ENCODE assay signal across 27 cellular contexts in the genomic region with DNA sequence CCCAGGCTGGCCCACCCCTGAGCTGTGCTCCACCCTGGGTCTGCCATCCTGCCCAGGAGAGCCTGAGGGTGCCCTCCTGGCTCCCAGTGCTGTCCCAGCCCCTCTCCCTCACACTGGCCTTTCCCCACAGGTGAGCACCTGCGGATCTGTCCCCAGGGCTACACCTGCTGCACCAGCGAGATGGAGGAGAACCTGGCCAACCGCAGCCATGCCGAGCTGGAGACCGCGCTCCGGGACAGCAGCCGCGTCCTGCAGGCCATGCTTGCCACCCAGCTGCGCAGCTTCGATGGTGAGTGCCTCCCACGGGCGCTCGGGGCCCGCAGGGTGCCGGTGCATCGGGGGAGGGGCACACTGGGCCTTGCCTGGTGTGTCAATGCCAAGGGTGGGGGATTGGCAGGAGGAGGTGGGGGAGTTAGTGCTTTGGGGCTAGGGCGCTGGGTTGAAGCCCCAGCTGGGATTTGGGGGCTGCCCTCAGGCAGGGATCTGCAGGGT. TPM values are rescaled to one million over a fixed set of nuclear protein-coding genes. Genes with fewer than 3 reads are reported as not detected.
DNase-seq lines count a peak whose midpoint lies in the region; TF ChIP-seq lines count a peak whose summit lies in the region.
"Had no signal": no experiment of that assay in that cellular context is flagged by ENCODE, and none has a peak within 500 bp of the region (broad histone marks: within the 10 kb centered on the region; RNA-seq: fewer than 3 reads in every experiment).

No MANE protein-coding gene starts in this region.

- peaks cover 21% of the 10 kb centered on the region for H3K4me1 ChIP-seq in BE2C
- no peaks in the 10 kb centered on the region for H3K4me1 ChIP-seq in Karpas-422 (ENCODE audit: low read length)
- peaks cover 0 to 13% of the 10 kb centered on the region in 2 experiments; a peak in 1 of 4 replicates for H3K4me1 ChIP-seq in SK-N-SH (ENCODE audit: control insufficient read depth in 1 of 2, insufficient read depth in 2 of 2, low read depth in 1 of 2, low read length in 1 of 2)
- H3K4me1 ChIP-seq in H9 (ENCODE audit: insufficient read depth, low read length): peaks cover 2% of the 10 kb centered on the region; the same call in 1 of the 2 replicates
- peaks cover 0 to 16% (median 9%) of the 10 kb centered on the region in 4 donors for H3K4me1 ChIP-seq in transverse colon
- H3K4me1 ChIP-seq: HAP-1, right lobe of liver had no signal

- H2BK120ac ChIP-seq in H9 (ENCODE audit: low read depth, low read length, poor library complexity, severe bottlenecking): no peak overlapping the region

- H3K27me3 ChIP-seq in BE2C (no peaks in the 10 kb centered on the region), Karpas-422 (ENCODE audit: low read length) (no peaks in the 10 kb centered on the region), SK-N-SH (ENCODE audit: insufficient read depth) (no peaks in the 10 kb centered on the region), H9 (ENCODE audit: insufficient read depth, low read length) (peaks cover 15% of the 10 kb centered on the region; the same call in 1 of the 2 replicates), transverse colon (peaks cover 31% of the 10 kb centered on the region)
- H3K27me3 ChIP-seq: body of pancreas, right lobe of liver had no signal

- H3K4me3 Mint-ChIP-seq in nephron progenitor cell (no peak overlapping the region), H9 (no peak overlapping the region)
- H3K4me3 Mint-ChIP-seq: B cell; mesothelial cell of epicardium; naive thymus-derived CD4-positive, alpha-beta T cell; stimulated activated memory B cell treated with anti-CD40 and anti-IgM and Interleukin-4, amounts not matched to agents 10 μg/mL and 1 μg/mL and 100 μg/mL, for 72 hours had no signal

- H3K4me2 ChIP-seq in Karpas-422 (ENCODE audit: low read depth, low read length, poor library complexity, severe bottlenecking) (no peak overlapping the region), SK-N-SH (no peak overlapping the region), H9 (ENCODE audit: insufficient read depth, insufficient read length, low read length) (no peak overlapping the region)

- intact Hi-C loops in cardiac septum (cut with DNase I) (no loop called here), transverse colon (cut with DNase I; ENCODE audit: low total_unique reads) (no loop called here)

- H4K5ac ChIP-seq in H9 (ENCODE audit: insufficient read length, low read depth, low read length): no peak overlapping the region

- H3K9me2 ChIP-seq in Karpas-422 (replicated peaks; ENCODE audit: insufficient read depth, low read length): no peaks in the 10 kb centered on the region
- no peaks in the 10 kb centered on the region for H3K9me2 ChIP-seq in SK-N-SH

- POLR2A ChIA-PET in RWPE1 (lab: Yijun Ruan, JAX; ENCODE audit: low non-redundant PET): no interaction called here
- POLR2A ChIA-PET in SK-N-SH (lab: Yijun Ruan, JAX): no interaction called here

- H2BK12ac ChIP-seq in H9 (ENCODE audit: insufficient read length, low read depth, low read length): no peak overlapping the region

- H3K79me2 ChIP-seq in Karpas-422 (ENCODE audit: low read length) (no peaks in the 10 kb centered on the region), SK-N-SH (ENCODE audit: insufficient read depth) (peaks cover 8% of the 10 kb centered on the region; the same call in 1 of the 2 replicates), H9 (ENCODE audit: insufficient read depth, low read length) (no peaks in the 10 kb centered on the region)

- H3K9ac ChIP-seq in Karpas-422 (ENCODE audit: low read length) (no peak overlapping the region), SK-N-SH (no peak overlapping the region), H9 (ENCODE audit: extremely low read depth, insufficient read length, low read length) (no peak overlapping the region)

- H3K4me3 ChIP-seq in BE2C (ENCODE audit: low read depth, low read length): no peak overlapping the region
- no peak overlapping the region for H3K4me3 ChIP-seq in Karpas-422 (ENCODE audit: low read length)
- no peak overlapping the region for H3K4me3 ChIP-seq in SK-N-SH (ENCODE audit: low read depth in 2 of 2, low read length in 1 of 2)
- H3K4me3 ChIP-seq in transverse colon: no peak overlapping the region
- H3K4me3 ChIP-seq: body of pancreas, HAP-1, Peyer's patch, right lobe of liver had no signal

- no peaks in the 10 kb centered on the region for H3K23me2 ChIP-seq in H9 (ENCODE audit: insufficient read length, low read depth, low read length, poor library complexity, severe bottlenecking)

- H3K9me3 Mint-ChIP-seq in nephron progenitor cell (no peaks in the 10 kb centered on the region), H9 (no peaks in the 10 kb centered on the region)
- H3K9me3 Mint-ChIP-seq: mesothelial cell of epicardium; stimulated activated memory B cell treated with anti-CD40 and anti-IgM and Interleukin-4, amounts not matched to agents 10 μg/mL and 1 μg/mL and 100 μg/mL, for 72 hours had no signal

- no peak overlapping the region for H3K4ac ChIP-seq in H9 (ENCODE audit: low read depth, low read length)

- H3K27ac ChIP-seq in RWPE1 (peak overlapping the region; percentile 76), Karpas-422 (ENCODE audit: low read length) (no peak overlapping the region), SK-N-SH (ENCODE audit: low read depth in 2 of 2, low read length in 1 of 2) (no peak overlapping the region), H9 (ENCODE audit: insufficient read length, low read depth, low read length) (no peak overlapping the region), transverse colon (no peak overlapping the region)
- H3K27ac ChIP-seq: body of pancreas, Peyer's patch, right lobe of liver had no signal

- H3T11ph ChIP-seq in H9 (ENCODE audit: low read length): no peak overlapping the region

- H3K4me1 Mint-ChIP-seq in nephron progenitor cell (peaks cover 33% of the 10 kb centered on the region), H9 (peaks cover 27 to 37% of the 10 kb centered on the region in 2 experiments)

- no peak overlapping the region; the same call in 1 of the 2 replicates for H3K14ac ChIP-seq in H9 (ENCODE audit: insufficient read depth, low read length)

- H3K9me3 ChIP-seq in BE2C (no peaks in the 10 kb centered on the region), Karpas-422 (ENCODE audit: low read length) (no peaks in the 10 kb centered on the region), SK-N-SH (no peaks in the 10 kb centered on the region), H9 (ENCODE audit: control insufficient read depth, low read depth, low read length) (no peaks in the 10 kb centered on the region), transverse colon (no peaks in the 10 kb centered on the region)
- H3K9me3 ChIP-seq: body of pancreas, HAP-1, Peyer's patch, right lobe of liver had no signal

- H4K20me1 ChIP-seq in Karpas-422 (ENCODE audit: insufficient read depth, low read depth, low read length) (peaks cover 6% of the 10 kb centered on the region; the same call in 1 of the 2 replicates), SK-N-SH (ENCODE audit: insufficient read depth) (peaks cover 49% of the 10 kb centered on the region), H9 (ENCODE audit: control insufficient read depth, insufficient read depth, insufficient read length) (no peaks in the 10 kb centered on the region)

- H2BK5ac ChIP-seq in H9 (ENCODE audit: insufficient read length, low read length): no peak overlapping the region

- DNase-seq in BE2C (peak; percentile 21), RWPE1 (ENCODE audit: low spot score) (no peak), cardiac septum (ENCODE audit: low spot score) (peak; percentile 75), nephron progenitor cell (peak; percentile 11), Karpas-422 (no peak), SK-N-SH (no peak), H9 (no peak), transverse colon (no peak)
- DNase-seq: activated gamma-delta T cell; activated T-cell treated with anti-CD3 and anti-CD28 coated beads, Interleukin-2, amount 50 U/mL, for 1 hour; DMS79; GF-D8; IMR-90; naive thymus-derived CD4-positive, alpha-beta T cell; NCI-H1092; NCI-H2029; NCI-H2227 treated with DMSO at 0.1 percent for 48 hours; NCI-H526 treated with DMSO at 0.1 percent for 48 hours; occipital lobe; Peyer's patch; stimulated activated CD4-positive, alpha-beta T cell treated with anti-CD3 and anti-CD28 coated beads, Interleukin-4, amount 100 ng/mL, for 4 hours had no signal

- no peak overlapping the region for H4K91ac ChIP-seq in H9 (ENCODE audit: insufficient read length, low read depth, low read length)

- no peaks in the 10 kb centered on the region for H3K79me1 ChIP-seq in H9 (ENCODE audit: insufficient read depth, low read depth, low read length, poor library complexity, severe bottlenecking)

- H3K36me3 Mint-ChIP-seq in nephron progenitor cell (ENCODE audit: low read depth) (peaks cover 4% of the 10 kb centered on the region), H9 (ENCODE audit: insufficient read depth in 1 of 3, low read depth in 3 of 3) (peaks cover 0 to 10% (median 5%) of the 10 kb centered on the region in 3 experiments; a peak in 4 of 7 replicates)
- H3K36me3 Mint-ChIP-seq: mesothelial cell of epicardium; naive thymus-derived CD4-positive, alpha-beta T cell; stimulated activated memory B cell treated with anti-CD40 and anti-IgM and Interleukin-4, amounts not matched to agents 10 μg/mL and 1 μg/mL and 100 μg/mL, for 72 hours had no signal

- H2BK15ac ChIP-seq in H9 (ENCODE audit: low read depth, low read length): no peak overlapping the region

- no peak for TF ChIP-seq EP300 in SK-N-SH (IDR thresholded peaks at IDR 0.05; ENCODE audit: borderline replicate concordance in 1 of 2, low read depth in 1 of 2, low read length in 1 of 2)
- TF ChIP-seq EP300 in transverse colon (IDR thresholded peaks at IDR 0.05; ENCODE audit: low read depth): no peak

- H3K27ac Mint-ChIP-seq in nephron progenitor cell (no peak overlapping the region), H9 (no peak overlapping the region)
- H3K27ac Mint-ChIP-seq: B cell; mesothelial cell of epicardium; naive thymus-derived CD4-positive, alpha-beta T cell; stimulated activated memory B cell treated with anti-CD40 and anti-IgM and Interleukin-4, amounts not matched to agents 10 μg/mL and 1 μg/mL and 100 μg/mL, for 72 hours had no signal

- no peak for TF ChIP-seq CTCF in BE2C (IDR thresholded peaks at IDR 0.05; ENCODE audit: low read depth, low read length)
- no peak for TF ChIP-seq CTCF in RWPE1 (conservative IDR thresholded peaks at IDR 0.05; ENCODE audit: low read depth)
- no peak for TF ChIP-seq CTCF in nephron progenitor cell (IDR thresholded peaks at IDR 0.05)
- no peak for TF ChIP-seq CTCF in SK-N-SH (IDR thresholded peaks at IDR 0.05)
- TF ChIP-seq CTCF in H9 (conservative IDR thresholded peaks at IDR 0.05): no peak
- TF ChIP-seq CTCF in transverse colon (IDR thresholded peaks at IDR 0.05): no peak

- TF ChIP-seq RAD21 in SK-N-SH (IDR thresholded peaks at IDR 0.05; ENCODE audit: low read length): no peak

- no peak for TF ChIP-seq POLR2A in transverse colon (IDR thresholded peaks at IDR 0.05)

- no peak overlapping the region for H2AK5ac ChIP-seq in H9 (ENCODE audit: insufficient read length, low read length)

- no peak overlapping the region for H3K56ac ChIP-seq in H9 (ENCODE audit: insufficient read length, low read depth, low read length)

- H3K27me3 Mint-ChIP-seq in nephron progenitor cell (ENCODE audit: low read depth, poor library complexity) (peaks cover 13% of the 10 kb centered on the region), H9 (ENCODE audit: low read depth) (peaks cover 25% of the 10 kb centered on the region)

- in situ Hi-C loops in transverse colon (cut with MboI; ENCODE audit: low pct_ligation_motif_present in 1 of 4, low pct_unique_long_range_greater_than_20kb in 1 of 4, low sequenced_read_pairs in 3 of 4): no loop called here

- 100% methylated on average over 1 of the region's 18 CpGs for WGBS in SK-N-SH (ENCODE audit: low lambda C conversion rate)
- no CpG with 5 or more reads among the region's 18 CpGs for WGBS in H9 (ENCODE audit: extremely low coverage, insufficient read length, low lambda C conversion rate)
- 96% methylated on average over 14 of the region's 18 CpGs; no CpG with 5 or more reads in 1 of the 2 donors for WGBS in transverse colon (ENCODE audit: low coverage in 1 of 2), 2 donors

- no peak overlapping the region for H3K23ac ChIP-seq in H9 (ENCODE audit: insufficient read length, low read depth, low read length)

- CTCF ChIA-PET in RWPE1 (lab: Yijun Ruan, JAX): interaction anchor here (0.6 kb wide), 1 partner anchor 269 kb away, joined by 4 read pairs; no protein-coding TSS in a partner anchor
- CTCF ChIA-PET in SK-N-SH (lab: Yijun Ruan, JAX): interaction anchor here (0.7 to 1.8 kb wide), 5 partner anchors 20 to 692 kb away, joined by 3 to 5 read pairs (median 4); no protein-coding TSS in a partner anchor

- no peak overlapping the region for H2AFZ ChIP-seq in Karpas-422 (ENCODE audit: low read length)
- H2AFZ ChIP-seq in SK-N-SH (ENCODE audit: low read depth): no peak overlapping the region
- no peak overlapping the region for H2AFZ ChIP-seq in H9 (ENCODE audit: low read length)

- H3F3A ChIP-seq in SK-N-SH (replicated peaks; ENCODE audit: insufficient read depth): no peaks in the 10 kb centered on the region

- no peak overlapping the region for H3K18ac ChIP-seq in H9 (ENCODE audit: insufficient read length, low read depth, low read length)

- no peaks in the 10 kb centered on the region for H3K36me3 ChIP-seq in BE2C
- H3K36me3 ChIP-seq in Karpas-422 (ENCODE audit: insufficient read depth, low read length): no peaks in the 10 kb centered on the region
- H3K36me3 ChIP-seq in SK-N-SH (replicated peaks in 1 of 2; ENCODE audit: control insufficient read depth in 1 of 2, insufficient read depth in 2 of 2, low read length in 1 of 2): peaks cover 0 to 16% of the 10 kb centered on the region in 2 experiments
- H3K36me3 ChIP-seq in transverse colon: no peaks in the 10 kb centered on the region
- H3K36me3 ChIP-seq: Peyer's patch, right lobe of liver had no signal

- H2BK20ac ChIP-seq in H9 (ENCODE audit: low read depth, low read length, poor library complexity, severe bottlenecking): no peak overlapping the region

- no peak overlapping the region for H4K8ac ChIP-seq in H9 (replicated peaks; ENCODE audit: insufficient read length, low read depth, low read length)

RNA-seq across cellular contexts. Expression of gene GPC1, which starts 23.5 kb away (rescaled TPM):
- polyA plus RNA-seq in BE2C (2012; ENCODE audit: insufficient read depth, insufficient read length, low read depth): 46.0 TPM
- total RNA-seq in cardiac septum: 291 TPM
- 0.60 and 0.87 TPM in 2 replicates for total RNA-seq in Karpas-422 (2014; rRNA removed; shearing (Covaris generic); ENCODE audit: low replicate concordance)
- polyA plus RNA-seq in SK-N-SH (2012; rRNA removed): 49.0 and 65.5 TPM in 2 replicates
- polyA plus RNA-seq in SK-N-SH (2012; cell fraction: cytosol; rRNA removed): 25.9 and 50.4 TPM in 2 replicates
- polyA plus RNA-seq in SK-N-SH (2012; cell fraction: nucleus; rRNA removed): 183 TPM in 2 replicates
- 39.4 and 44.0 TPM in 2 replicates for total RNA-seq in H9 (2021)
- total RNA-seq in transverse colon: 10 to 100 TPM; 10.4 to 31.8 (median 18.0) TPM

Comparison
In these comparisons a context has a peak if more than half of its experiments do, and no peak if none do; other contexts are left out.
1. DNase-seq: peak in BE2C (single experiment), cardiac septum (single experiment) and nephron progenitor cell (single experiment); none in RWPE1 (single experiment), Karpas-422 (single experiment), SK-N-SH (single experiment), H9 (single experiment) and transverse colon (single experiment).